8 cellular contexts compared by ENCODE assay signal in the genomic region with DNA sequence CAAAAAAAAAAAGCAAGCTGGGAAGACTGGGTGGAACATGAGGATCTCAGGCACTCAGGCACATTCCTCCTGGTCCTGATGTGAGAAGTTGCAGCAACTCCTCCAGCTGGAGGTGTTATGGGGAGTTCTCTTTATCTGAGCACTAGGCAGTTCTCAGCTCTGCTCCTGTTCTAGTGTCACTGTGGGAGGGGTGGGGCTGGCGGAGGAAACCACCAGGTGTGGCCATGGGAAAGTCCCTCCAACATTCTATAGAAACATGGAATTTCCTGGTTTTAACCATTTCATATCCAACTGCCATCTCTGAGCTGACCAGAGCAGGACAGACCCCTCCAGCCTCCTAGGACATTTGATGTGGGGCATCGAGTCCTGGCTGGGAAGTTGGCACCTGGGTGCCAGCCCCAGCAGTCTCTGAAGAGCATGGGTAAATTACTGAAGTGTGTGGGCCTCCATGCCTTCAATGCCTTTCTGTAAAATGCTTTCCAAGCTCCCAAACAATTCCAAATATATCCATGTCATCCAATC.
DNase-seq lines count a peak whose midpoint lies in the region; ATAC-seq and TF ChIP-seq lines count a peak whose summit lies in the region.

No MANE protein-coding gene starts in this region.

- H3K27ac ChIP-seq in C4-2B (peak overlapping the region; percentile 62), KOPT-K1 (ENCODE audit: low read depth, low read length, poor library complexity, severe bottlenecking) (peak overlapping the region; percentile 84)

- no peak for ATAC-seq in HG03521 (IDR thresholded peaks at IDR 0.05; ENCODE audit: unreplicated experiment)

- H3K9me3 ChIP-seq in KOPT-K1 (ENCODE audit: insufficient read depth, low read length, poor library complexity, severe bottlenecking) (no peaks in the 10 kb centered on the region), mucosa of stomach (ENCODE audit: control insufficient read depth, low read length) (no peaks in the 10 kb centered on the region)

- H3K27me3 ChIP-seq in mucosa of stomach (ENCODE audit: control insufficient read depth, insufficient read depth, low read length) = no peaks in the 10 kb centered on the region

- peak overlapping the region; percentile 89 for H3K4me3 ChIP-seq in mucosa of stomach (ENCODE audit: low read length)

- H3K9ac ChIP-seq in mucosa of stomach (ENCODE audit: low read length) = peak overlapping the region; percentile 81

- DNase-seq in activated effector memory CD4-positive, alpha-beta T cell treated with anti-CD3 and anti-CD28 coated beads, Interleukin-2, amount 50 U/mL, for 16 hours = peak; percentile 82
- DNase-seq in foreskin melanocyte = no peak
- no peak for DNase-seq in retina
- DNase-seq in DMS 273 (lab: John Stamatoyannopoulos, UW; ENCODE audit: unreplicated experiment) = no peak

- no peak for TF ChIP-seq CTCF in C4-2B (conservative IDR thresholded peaks at IDR 0.05)

- peaks cover 36% of the 10 kb centered on the region for H3K4me1 ChIP-seq in mucosa of stomach (ENCODE audit: control insufficient read depth, insufficient read depth, low read length)

- H3K36me3 ChIP-seq in KOPT-K1 (ENCODE audit: insufficient read depth, low read length) (peaks cover 16% of the 10 kb centered on the region), mucosa of stomach (ENCODE audit: control insufficient read depth, insufficient read depth, low read length) (no peaks in the 10 kb centered on the region)
